In genomic region chr2:84719434-84719833, GRCh38 we compare ENCODE assay signal across 18 cellular contexts.
A peak's percentile ranks its signal among the peaks of the same experiment; 100 is the strongest.
DNase-seq lines count a peak whose midpoint lies in the region; ATAC-seq, FAIRE-seq and TF ChIP-seq lines count a peak whose summit lies in the region.
"Had no signal": no experiment of that assay in that cellular context is flagged by ENCODE, and none has a peak within 500 bp of the region (broad histone marks: within the 10 kb centered on the region; RNA-seq: fewer than 3 reads in every experiment).

No MANE protein-coding gene starts in this region.

- no peaks in the 10 kb centered on the region for H4K20me1 ChIP-seq in K562 (replicated peaks; ENCODE audit: control insufficient read depth, insufficient read depth, low read length)

- H3K4me1 Mint-ChIP-seq in CD4-positive, alpha-beta T cell (ENCODE audit: low read depth), result peaks cover 60% of the 10 kb centered on the region
- H3K4me1 Mint-ChIP-seq in activated T-helper 1 cell treated with anti-CD3 and anti-CD28 coated beads, Interleukin-12 subunit alpha, Interleukin-12 subunit beta, Interleukin-2, Interleukin-4 antibody, amounts not matched to agents 30 ng/mL and 10 ng/mL and 1 ng/mL, durations not matched to agents 14 hours and 24 hours and 36 hours (ENCODE audit: low read depth), result peaks cover 31% of the 10 kb centered on the region
- H3K4me1 Mint-ChIP-seq: B cell had no signal

- TF ChIP-seq RAD21 in K562 (CRISPR knock-in tag; conservative IDR thresholded peaks at IDR 0.05 in 1 of 2, IDR thresholded peaks at IDR 0.05 in 1 of 2), result no peak

- POLR2A ChIA-PET in CD4-positive, alpha-beta T cell (lab: Charles Lee), result no interaction called here
- POLR2A ChIA-PET in K562 (lab: Yijun Ruan, JAX), result no interaction called here

- peak overlapping the region; percentile 68 for H3K27ac Mint-ChIP-seq in CD4-positive, alpha-beta T cell
- H3K27ac Mint-ChIP-seq in activated T-helper 1 cell treated with anti-CD3 and anti-CD28 coated beads, Interleukin-12 subunit alpha, Interleukin-12 subunit beta, Interleukin-2, Interleukin-4 antibody, amounts not matched to agents 30 ng/mL and 10 ng/mL and 1 ng/mL, durations not matched to agents 14 hours and 24 hours and 36 hours, result peak overlapping the region; percentile 36
- H3K27ac Mint-ChIP-seq: B cell had no signal

- peak overlapping the region; percentile 17; the same call in 1 of the 2 replicates for H2AFZ ChIP-seq in K562 (ENCODE audit: low read depth, low read length)

- peak in 3 of 10 experiments; percentile 11 to 23 (median 13) for DNase-seq in CD4-positive, alpha-beta T cell
- DNase-seq in HT1080 (ENCODE audit: low read depth) (peak; percentile 34), K562 (ENCODE audit: extremely low read depth in 1 of 4, low spot score in 3 of 4) (no peak), NCI-H1048 (lab: John Stamatoyannopoulos, UW) (no peak), HK-2 (ENCODE audit: unreplicated experiment) (no peak)
- DNase-seq in activated T-helper 1 cell treated with anti-CD3 and anti-CD28 coated beads, Interleukin-12 subunit alpha, Interleukin-12 subunit beta, Interleukin-2, Interleukin-4 antibody, amounts not matched to agents 30 ng/mL and 10 ng/mL and 1 ng/mL, durations not matched to agents 14 hours and 24 hours and 36 hours (ENCODE audit: low spot score), result no peak
- DNase-seq: ACHN; CD4-positive, alpha-beta memory T cell; GF-D8; GOT3; Kasumi-1; NCI-H1417; NCI-H2029; NCI-H2171 treated with DMSO at 0.1 percent for 48 hours; NCI-H510A treated with DMSO at 0.1 percent for 48 hours; RPMI8226 had no signal

- FAIRE-seq in K562 (lab: Jason Lieb, UNC), result no peak

- CTCF ChIA-PET in CD4-positive, alpha-beta T cell (lab: Charles Lee), result no interaction called here
- CTCF ChIA-PET in K562 (lab: Yijun Ruan, JAX; ENCODE audit: low intra/inter-chr PET ratio), result no interaction called here

- no peak overlapping the region for H3K4me3 ChIP-seq in K562

- no peak for ATAC-seq in CD4-positive, alpha-beta T cell (ENCODE audit: poor library complexity)
- no peak for ATAC-seq in K562
- no peak for ATAC-seq in HG02973 (IDR thresholded peaks at IDR 0.05; ENCODE audit: unreplicated experiment)

- BruUV-seq in K562 (replicated peaks; lab: Mats Ljungman, UMichigan), result no TSS peak

- H3K4me1 ChIP-seq in K562 (replicated peaks in 1 of 2; ENCODE audit: control insufficient read depth in 2 of 2, insufficient read depth in 2 of 2, low read length in 2 of 2), result no peaks in the 10 kb centered on the region

- in situ Hi-C loops in K562 (cut with MboI), result no loop called here

- no peaks in the 10 kb centered on the region for H3K36me3 Mint-ChIP-seq in CD4-positive, alpha-beta T cell (ENCODE audit: low read depth)
- no peaks in the 10 kb centered on the region for H3K36me3 Mint-ChIP-seq in activated T-helper 1 cell treated with anti-CD3 and anti-CD28 coated beads, Interleukin-12 subunit alpha, Interleukin-12 subunit beta, Interleukin-2, Interleukin-4 antibody, amounts not matched to agents 30 ng/mL and 10 ng/mL and 1 ng/mL, durations not matched to agents 14 hours and 24 hours and 36 hours (ENCODE audit: low read depth)
- H3K36me3 Mint-ChIP-seq: CD4-positive, alpha-beta memory T cell had no signal

- no peaks in the 10 kb centered on the region for H3K36me3 ChIP-seq in K562 (ENCODE audit: control insufficient read depth, insufficient read depth, low read length)

- H3K9me3 Mint-ChIP-seq in CD4-positive, alpha-beta T cell, result no peaks in the 10 kb centered on the region
- H3K9me3 Mint-ChIP-seq in activated T-helper 1 cell treated with anti-CD3 and anti-CD28 coated beads, Interleukin-12 subunit alpha, Interleukin-12 subunit beta, Interleukin-2, Interleukin-4 antibody, amounts not matched to agents 30 ng/mL and 10 ng/mL and 1 ng/mL, durations not matched to agents 14 hours and 24 hours and 36 hours, result peaks cover 4% of the 10 kb centered on the region
- H3K9me3 Mint-ChIP-seq: CD4-positive, alpha-beta memory T cell had no signal

- peak overlapping the region; percentile 63 for H3K4me3 Mint-ChIP-seq in CD4-positive, alpha-beta T cell
- H3K4me3 Mint-ChIP-seq in activated T-helper 1 cell treated with anti-CD3 and anti-CD28 coated beads, Interleukin-12 subunit alpha, Interleukin-12 subunit beta, Interleukin-2, Interleukin-4 antibody, amounts not matched to agents 30 ng/mL and 10 ng/mL and 1 ng/mL, durations not matched to agents 14 hours and 24 hours and 36 hours, result peak overlapping the region; percentile 62
- H3K4me3 Mint-ChIP-seq: B cell had no signal

- no peak for TF ChIP-seq CTCF in CD4-positive, alpha-beta T cell (IDR thresholded peaks at IDR 0.05)
- no peak for TF ChIP-seq CTCF in K562 (IDR thresholded peaks at IDR 0.05 in 2 of 3, conservative IDR thresholded peaks at IDR 0.05 in 1 of 3; ENCODE audit: insufficient read depth in 2 of 3, low read depth in 1 of 3, low read length in 3 of 3)

- no peaks in the 10 kb centered on the region for H3K9me3 ChIP-seq in CD4-positive, alpha-beta T cell (ENCODE audit: control insufficient read depth, low read length)
- no peaks in the 10 kb centered on the region for H3K9me3 ChIP-seq in K562 (replicated peaks; ENCODE audit: control insufficient read depth, insufficient read depth, low read depth, low read length)

- H3K27ac ChIP-seq in CD4-positive, alpha-beta T cell (ENCODE audit: low read depth, low read length), result no peak overlapping the region
- H3K27ac ChIP-seq in K562 (ENCODE audit: extremely low read depth, low read depth, low read length), result no peak overlapping the region

- no peak for TF ChIP-seq EP300 in K562 (IDR thresholded peaks at IDR 0.05; ENCODE audit: low read length)

- no peaks in the 10 kb centered on the region for H3K27me3 Mint-ChIP-seq in CD4-positive, alpha-beta T cell
- peaks cover 3% of the 10 kb centered on the region for H3K27me3 Mint-ChIP-seq in activated T-helper 1 cell treated with anti-CD3 and anti-CD28 coated beads, Interleukin-12 subunit alpha, Interleukin-12 subunit beta, Interleukin-2, Interleukin-4 antibody, amounts not matched to agents 30 ng/mL and 10 ng/mL and 1 ng/mL, durations not matched to agents 14 hours and 24 hours and 36 hours (ENCODE audit: insufficient read depth)
- H3K27me3 Mint-ChIP-seq: CD4-positive, alpha-beta memory T cell had no signal

- 5% methylated on average over 6 of the region's 6 CpGs for WGBS in K562 (ENCODE audit: insufficient coverage, low coverage, missing lambda C conversion rate)

- no peaks in the 10 kb centered on the region for H3K79me2 ChIP-seq in K562 (ENCODE audit: control insufficient read depth, insufficient read depth, low read length)

- H3K27me3 ChIP-seq in CD4-positive, alpha-beta T cell (ENCODE audit: control insufficient read depth, insufficient read depth, low read length), result no peaks in the 10 kb centered on the region
- H3K27me3 ChIP-seq in K562 (ENCODE audit: control insufficient read depth in 2 of 2, insufficient read depth in 2 of 2, low read length in 2 of 2), result no peaks in the 10 kb centered on the region

- H3K9me1 ChIP-seq in K562 (ENCODE audit: control insufficient read depth, insufficient read depth, low read length), result no peaks in the 10 kb centered on the region

- H3K9ac ChIP-seq in K562 (ENCODE audit: insufficient read depth in 1 of 2, low read depth in 2 of 2, low read length in 2 of 2), result no peak overlapping the region

- TF ChIP-seq POLR2A in K562 (conservative IDR thresholded peaks at IDR 0.05), result no peak

- intact Hi-C loops in CD4-positive, alpha-beta T cell (cut with DNase I, micrococcal nuclease), result loop anchor here in 1 of 2 experiments (2.0 kb wide), 1 partner anchor 39 kb away; no protein-coding TSS in a partner anchor
- intact Hi-C loops in activated T-helper 1 cell treated with anti-CD3 and anti-CD28 coated beads, Interleukin-12 subunit alpha, Interleukin-12 subunit beta, Interleukin-2, Interleukin-4 antibody, amounts not matched to agents 30 ng/mL and 10 ng/mL and 1 ng/mL, durations not matched to agents 14 hours and 24 hours and 36 hours (cut with micrococcal nuclease), result no loop called here
- intact Hi-C loops in K562 (cut with micrococcal nuclease), result no loop called here

- H3K4me2 ChIP-seq in K562 (ENCODE audit: insufficient read depth, low read length), result peak overlapping the region; percentile 10; the same call in 1 of the 2 replicates

TF ChIP-seq in K562, 482 proteins besides CTCF, POLR2A, EP300 and RAD21:
- peak; percentile 66 for TF ChIP-seq FOSL1 (tag; conservative IDR thresholded peaks at IDR 0.05)
- TF ChIP-seq MAFF (IDR thresholded peaks at IDR 0.05; ENCODE audit: low read length), result no peak
- peak; percentile 49 for TF ChIP-seq ATF3 (IDR thresholded peaks at IDR 0.05)
- no peak for TF ChIP-seq ATF3 (CRISPR knock-in tag; conservative IDR thresholded peaks at IDR 0.05)
